Comparison of ENCODE assay signal across 8 cellular contexts in the genomic region with DNA sequence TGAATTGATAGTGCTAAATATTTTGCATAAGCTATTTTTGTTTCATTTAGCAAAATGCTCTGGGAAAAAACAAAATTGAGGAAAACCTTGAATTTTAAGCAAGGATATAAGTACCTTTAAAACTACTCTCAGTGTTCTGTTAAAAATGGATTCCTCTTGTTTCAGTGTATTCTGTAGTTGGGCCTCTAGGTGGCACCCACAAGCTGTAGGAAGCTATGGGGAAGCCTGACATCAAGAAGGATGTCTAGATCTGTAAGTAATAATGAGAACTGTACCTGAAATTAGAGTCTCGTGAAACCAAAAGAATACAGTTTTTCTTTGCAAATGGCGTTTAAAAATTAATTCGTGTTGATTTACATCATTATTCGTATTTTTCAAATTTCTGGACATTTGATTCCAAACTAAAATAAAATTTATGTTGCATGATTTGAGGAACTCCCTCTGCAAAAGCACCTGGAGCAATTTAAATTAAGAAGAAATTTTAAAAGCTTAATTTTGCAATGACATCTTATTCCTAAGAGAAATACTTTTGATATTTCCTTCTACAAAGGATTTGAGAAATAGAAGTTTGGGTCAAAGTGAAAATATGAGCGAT. TPM values are rescaled to one million over a fixed set of nuclear protein-coding genes. Genes with fewer than 3 reads are reported as not detected.
DNase-seq lines count a peak whose midpoint lies in the region; ATAC-seq and TF ChIP-seq lines count a peak whose summit lies in the region.

No MANE protein-coding gene starts in this region.

- H3K27me3 ChIP-seq in OCI-LY1 (ENCODE audit: insufficient read depth, low read length) (no peaks in the 10 kb centered on the region), osteoblast (ENCODE audit: insufficient read depth, low read length) (no peaks in the 10 kb centered on the region), aorta (ENCODE audit: control insufficient read depth in 1 of 2, insufficient read depth in 2 of 2, low read length in 1 of 2) (no peaks in the 10 kb centered on the region)

- no peak overlapping the region for H3K9ac ChIP-seq in OCI-LY1 (ENCODE audit: low read length)

- no peak overlapping the region for H3K4me2 ChIP-seq in OCI-LY1 (ENCODE audit: low read length)
- no peak overlapping the region for H3K4me2 ChIP-seq in osteoblast (ENCODE audit: insufficient read depth, low read length)

- H3K79me2 ChIP-seq in OCI-LY1 (ENCODE audit: insufficient read depth, low read length) (no peaks in the 10 kb centered on the region), osteoblast (ENCODE audit: insufficient read depth, low read length) (no peaks in the 10 kb centered on the region)

- no peaks in the 10 kb centered on the region for H3K27me3 Mint-ChIP-seq in activated T-cell treated with anti-CD3 and anti-CD28 coated beads, Interleukin-2, amount 50 U/mL, for 24 hours

- peak; percentile 38 for DNase-seq in DMS79 treated with DMSO at 0.1 percent for 48 hours (lab: John Stamatoyannopoulos, UW)
- peak; percentile 48 for DNase-seq in activated T-cell treated with anti-CD3 and anti-CD28 coated beads, Interleukin-2, amount 50 U/mL, for 24 hours
- DNase-seq in fibroblast of peridontal ligament (ENCODE audit: extremely low read depth) = peak; percentile 63
- peak; percentile 58 for DNase-seq in osteoblast (ENCODE audit: insufficient read length, low spot score, missing footprints)
- peak in 1 of 2 donors; percentile 50 for DNase-seq in aorta

- no peaks in the 10 kb centered on the region for H3K9me2 ChIP-seq in OCI-LY1 (ENCODE audit: low read depth, low read length)

- no peak overlapping the region for H3K27ac Mint-ChIP-seq in activated T-cell treated with anti-CD3 and anti-CD28 coated beads, Interleukin-2, amount 50 U/mL, for 24 hours

- no peaks in the 10 kb centered on the region for H3K36me3 Mint-ChIP-seq in activated T-cell treated with anti-CD3 and anti-CD28 coated beads, Interleukin-2, amount 50 U/mL, for 24 hours (ENCODE audit: low read depth)

- H3K4me3 Mint-ChIP-seq in activated T-cell treated with anti-CD3 and anti-CD28 coated beads, Interleukin-2, amount 50 U/mL, for 24 hours = no peak overlapping the region

- intact Hi-C loops in aorta (cut with DNase I) = no loop called here

- no peak overlapping the region for H3K4me3 ChIP-seq in OCI-LY1 (ENCODE audit: low read depth, low read length, poor library complexity, severe bottlenecking)
- H3K4me3 ChIP-seq in osteoblast (ENCODE audit: insufficient read depth, low read length) = no peak overlapping the region
- H3K4me3 ChIP-seq in aorta (ENCODE audit: low read length in 2 of 2) = no peak overlapping the region

- H4K20me1 ChIP-seq in OCI-LY1 (ENCODE audit: insufficient read depth, low read length) (no peaks in the 10 kb centered on the region), osteoblast (ENCODE audit: insufficient read depth, low read length) (no peaks in the 10 kb centered on the region)

- H2AFZ ChIP-seq in OCI-LY1 (ENCODE audit: low read length) (no peak overlapping the region), osteoblast (ENCODE audit: low read length) (no peak overlapping the region)

- ATAC-seq in GM19467 (IDR thresholded peaks at IDR 0.05; ENCODE audit: unreplicated experiment) (peak; percentile 76), HG03521 (IDR thresholded peaks at IDR 0.05; ENCODE audit: unreplicated experiment) (peak; percentile 87), aorta (ENCODE audit: low FRiP score) (peak; percentile 81)

- H3K9me3 ChIP-seq in OCI-LY1 (ENCODE audit: low read length) (no peaks in the 10 kb centered on the region), osteoblast (ENCODE audit: low read depth, low read length) (no peaks in the 10 kb centered on the region), aorta (ENCODE audit: control insufficient read depth, low read length) (no peaks in the 10 kb centered on the region)

- H3F3A ChIP-seq in OCI-LY1 (ENCODE audit: insufficient read depth, low read length) = no peaks in the 10 kb centered on the region

- 20 to 21% methylated on average over 5 of the region's 5 CpGs for WGBS in aorta, 2 donors

- H3K9me3 Mint-ChIP-seq in activated T-cell treated with anti-CD3 and anti-CD28 coated beads, Interleukin-2, amount 50 U/mL, for 24 hours = no peaks in the 10 kb centered on the region

- H3K4me1 ChIP-seq in OCI-LY1 (ENCODE audit: insufficient read depth, low read length, severe bottlenecking) = no peaks in the 10 kb centered on the region
- no peaks in the 10 kb centered on the region for H3K4me1 ChIP-seq in osteoblast (ENCODE audit: insufficient read depth, low read length)
- no peaks in the 10 kb centered on the region for H3K4me1 ChIP-seq in aorta (ENCODE audit: control insufficient read depth in 1 of 2, insufficient read depth in 2 of 2, low read length in 2 of 2)

- H3K27ac ChIP-seq in OCI-LY1 (ENCODE audit: low read depth, low read length, poor library complexity, severe bottlenecking) (no peak overlapping the region), osteoblast (ENCODE audit: low read depth, low read length) (no peak overlapping the region), aorta (ENCODE audit: low read depth in 1 of 2, low read length in 2 of 2) (no peak overlapping the region)

- peak; percentile 88 for TF ChIP-seq CTCF in OCI-LY1 (IDR thresholded peaks at IDR 0.05; ENCODE audit: low read length)
- TF ChIP-seq CTCF in osteoblast (IDR thresholded peaks at IDR 0.05; ENCODE audit: extremely low read depth, low read depth, low read length) = peak; percentile 84

- peaks cover 10% of the 10 kb centered on the region for H3K4me1 Mint-ChIP-seq in activated T-cell treated with anti-CD3 and anti-CD28 coated beads, Interleukin-2, amount 50 U/mL, for 24 hours (ENCODE audit: low read depth)

- H3K36me3 ChIP-seq in OCI-LY1 (ENCODE audit: insufficient read depth, low read length) = no peaks in the 10 kb centered on the region
- H3K36me3 ChIP-seq in osteoblast (ENCODE audit: insufficient read depth, low read length) = no peaks in the 10 kb centered on the region
- H3K36me3 ChIP-seq in aorta (ENCODE audit: control insufficient read depth in 1 of 2, insufficient read depth in 2 of 2, low read length in 1 of 2) = no peaks in the 10 kb centered on the region

RNA-seq across cellular contexts. Expression of a gene that starts 51.2 kb away (rescaled TPM):
- total RNA-seq in osteoblast (0.29 TPM in 1 of 2 replicates, not detected in the other), aorta (not detected)
- polyA plus RNA-seq in aorta = under 1 TPM; 0.13 to 0.15 TPM
